Comparison of ENCODE assay signal across 8 cellular contexts in genomic region chr5:142012186-142012785, GRCh38. TPM values are rescaled to one million over a fixed set of nuclear protein-coding genes. Genes with fewer than 3 reads are reported as not detected.
A peak's percentile ranks its signal among the peaks of the same experiment; 100 is the strongest.
DNase-seq lines count a peak whose midpoint lies in the region; ATAC-seq and TF ChIP-seq lines count a peak whose summit lies in the region.

No MANE protein-coding gene starts in this region.

- no peaks in the 10 kb centered on the region for H3F3A ChIP-seq in SU-DHL-6 (ENCODE audit: insufficient read depth)

- no peaks in the 10 kb centered on the region for H3K79me2 ChIP-seq in SU-DHL-6 (ENCODE audit: insufficient read depth, low read length)

- no peaks in the 10 kb centered on the region for H3K9me2 ChIP-seq in SU-DHL-6 (replicated peaks; ENCODE audit: insufficient read depth, low read length)

- no peaks in the 10 kb centered on the region for H4K20me1 ChIP-seq in SU-DHL-6 (ENCODE audit: low read depth, low read length)

- H2AFZ ChIP-seq in SU-DHL-6 (ENCODE audit: low read depth, low read length, severe bottlenecking) = peak overlapping the region; percentile 84

- no peaks in the 10 kb centered on the region for H3K9me3 ChIP-seq in SU-DHL-6 (ENCODE audit: insufficient read depth, low read length)
- no peaks in the 10 kb centered on the region for H3K9me3 ChIP-seq in iPS-18a (ENCODE audit: control insufficient read depth, low read depth, low read length)

- peaks cover 7% of the 10 kb centered on the region for H3K4me1 ChIP-seq in iPS-18a (ENCODE audit: control insufficient read depth, low read depth, low read length)

- TF ChIP-seq CTCF in SU-DHL-6 (IDR thresholded peaks at IDR 0.05; ENCODE audit: insufficient read depth, low read length, poor library complexity, severe bottlenecking) = peak; percentile 50

- ATAC-seq in GM19455 (IDR thresholded peaks at IDR 0.05; ENCODE audit: unreplicated experiment) = no peak

- H3K4me3 ChIP-seq in H7 (ENCODE audit: insufficient read depth, low read depth, low read length) = peak overlapping the region; percentile 80
- H3K4me3 ChIP-seq in SU-DHL-6 (ENCODE audit: insufficient read depth, low read length, poor library complexity, severe bottlenecking) = peak overlapping the region; percentile 67
- peak overlapping the region; percentile 91 for H3K4me3 ChIP-seq in iPS-18a (ENCODE audit: low read length)
- peak overlapping the region; percentile 70 for H3K4me3 ChIP-seq in skeletal muscle cell (ENCODE audit: low read depth, low read length)

- no peak overlapping the region for H3K27ac ChIP-seq in SU-DHL-6 (ENCODE audit: low read depth, low read length)
- peak overlapping the region; percentile 68 for H3K27ac ChIP-seq in iPS-18a (ENCODE audit: low read length)

- peak overlapping the region; percentile 80 for H3K4me2 ChIP-seq in SU-DHL-6 (ENCODE audit: low read depth, low read length, poor library complexity, severe bottlenecking)

- H3K9ac ChIP-seq in SU-DHL-6 (ENCODE audit: low read length) (peak overlapping the region; percentile 67), iPS-18a (ENCODE audit: low read length) (peak overlapping the region; percentile 84)

- DNase-seq in AG08395 (ENCODE audit: low spot score) (peak; percentile 21), H7 (peak; percentile 86), astrocyte of the hippocampus (ENCODE audit: low read depth, low spot score) (peak; percentile 54), skeletal muscle cell (ENCODE audit: low read depth) (no peak), NCI-H1436 (lab: John Stamatoyannopoulos, UW) (no peak)

- H3K36me3 ChIP-seq in H7 (replicated peaks; ENCODE audit: control insufficient read depth, insufficient read depth, low read length) (peaks cover 12% of the 10 kb centered on the region), SU-DHL-6 (ENCODE audit: low read length) (no peaks in the 10 kb centered on the region), iPS-18a (ENCODE audit: control insufficient read depth, low read depth, low read length) (peaks cover 3% of the 10 kb centered on the region)

- no peaks in the 10 kb centered on the region for H3K27me3 ChIP-seq in H7 (ENCODE audit: control insufficient read depth, insufficient read depth, low read length)
- H3K27me3 ChIP-seq in SU-DHL-6 (ENCODE audit: low read length) = no peaks in the 10 kb centered on the region
- no peaks in the 10 kb centered on the region for H3K27me3 ChIP-seq in iPS-18a (ENCODE audit: control insufficient read depth, insufficient read depth, low read length)

RNA-seq across cellular contexts. Expression of gene GNPDA1, which starts 0.5 kb away (rescaled TPM):
- total RNA-seq in H7 (2014; rRNA removed; shearing (Covaris generic)) = 72.2 and 87.0 TPM in 2 replicates

RNA-seq across cellular contexts. Expression of gene RNF14, which starts 43.4 kb away (rescaled TPM):
- 52.3 and 55.3 TPM in 2 replicates for total RNA-seq in H7 (2014; rRNA removed; shearing (Covaris generic))

RNA-seq across cellular contexts. Expression of gene PCDH12, which starts 54.3 kb away (rescaled TPM):
- 0.10 TPM in 1 of 2 replicates, not detected in the other for total RNA-seq in H7 (2014; rRNA removed; shearing (Covaris generic))

Comparison
In these comparisons a context has a peak if more than half of its experiments do, and no peak if none do; other contexts are left out.
1. DNase-seq: peak in AG08395 (single experiment), H7 (single experiment) and astrocyte of the hippocampus (single experiment); none in skeletal muscle cell (single experiment) and NCI-H1436 (single experiment).
2. Peak in every context shown above with its lines, with median percentiles within 50 percentile points of each other: H3K4me3 ChIP-seq.